ENCODE assay signal across 32 cellular contexts in genomic region chr15:75364881-75365280, GRCh38.
"Had no signal": no experiment of that assay in that cellular context is flagged by ENCODE, and none has a peak within 500 bp of the region (broad histone marks: within the 10 kb centered on the region; RNA-seq: fewer than 3 reads in every experiment).

No MANE protein-coding gene starts in this region.

- DNase-seq: activated B cell treated with CpG ODN at 0.5 μM for 24 hours; activated CD4-positive, alpha-beta memory T cell treated with anti-CD3 and anti-CD28 coated beads for 36 hours; activated CD4-positive, alpha-beta T cell treated with anti-CD3 and anti-CD28 coated beads for 4 hours; activated CD4-positive, alpha-beta T cell treated with anti-CD3 and anti-CD28 coated beads, Interleukin-2, amount 10 ng/mL, durations not matched to agents 24 days and 14 days; activated CD4-positive, alpha-beta T cell treated with anti-CD3 and anti-CD28 coated beads, Interleukin-2, amount 50 U/mL, for 1 hour; activated CD4-positive, alpha-beta T cell treated with anti-CD3 and anti-CD28 coated beads, Interleukin-2, amount 50 U/mL, for 4 hours; activated CD4-positive, CD25-positive, alpha-beta regulatory T cell treated with anti-CD3 and anti-CD28 coated beads, Interleukin-2, amount 50 U/mL, for 72 hours; activated CD8-positive, alpha-beta memory T cell treated with anti-CD3 and anti-CD28 coated beads, Interleukin-2, amount 50 U/mL, for 4 hours; activated CD8-positive, alpha-beta T cell treated with anti-CD3 and anti-CD28 coated beads for 36 hours; activated effector memory CD4-positive, alpha-beta T cell treated with Interleukin-2 at 50 U/mL for 16 hours; activated gamma-delta T cell; activated naive CD4-positive, alpha-beta T cell treated with anti-CD3 and anti-CD28 coated beads, Interleukin-2, amount 10 ng/mL, durations not matched to agents 7 days and 5 days; activated naive CD4-positive, alpha-beta T cell treated with Interleukin-2 at 50 U/mL for 16 hours; activated naive CD8-positive, alpha-beta T cell treated with anti-CD3 and anti-CD28 coated beads, Interleukin-2, amount 10 ng/mL, durations not matched to agents 7 days and 5 days; activated naive CD8-positive, alpha-beta T cell treated with anti-CD3 and anti-CD28 coated beads, Interleukin-2, amount 50 U/mL, for 24 hours; activated T-cell treated with anti-CD3 and anti-CD28 coated beads for 4 hours; activated T-cell treated with anti-CD3 and anti-CD28 coated beads, Interleukin-2, amount 50 U/mL, for 1 hour; activated T-cell treated with anti-CD3 and anti-CD28 coated beads, Interleukin-2, amount 50 U/mL, for 4 hours; activated T-cell treated with anti-CD3 and anti-CD28 coated beads, Interleukin-2, amount 50 U/mL, for 72 hours; amygdala; anterior cingulate cortex; caudate nucleus; T-cell; T-helper 17 cell had no signal

- H3K4me3 Mint-ChIP-seq: activated B cell treated with CpG ODN at 0.5 μM for 24 hours; activated CD4-positive, alpha-beta memory T cell treated with anti-CD3 and anti-CD28 coated beads for 36 hours; activated CD4-positive, alpha-beta T cell treated with anti-CD3 and anti-CD28 coated beads, Interleukin-2, amount 10 ng/mL, durations not matched to agents 24 days and 14 days; activated CD8-positive, alpha-beta T cell treated with anti-CD3 and anti-CD28 coated beads for 36 hours; activated naive CD4-positive, alpha-beta T cell treated with anti-CD3 and anti-CD28 coated beads, Interleukin-2, amount 10 ng/mL, durations not matched to agents 7 days and 5 days; activated naive CD4-positive, alpha-beta T cell treated with anti-CD3 and anti-CD28 coated beads, Interleukin-2, amount 50 U/mL, for 24 hours; activated naive CD8-positive, alpha-beta T cell; activated naive CD8-positive, alpha-beta T cell treated with anti-CD3 and anti-CD28 coated beads, Interleukin-2, amount 10 ng/mL, durations not matched to agents 7 days and 5 days; activated naive CD8-positive, alpha-beta T cell treated with anti-CD3 and anti-CD28 coated beads, Interleukin-2, amount 50 U/mL, for 24 hours; activated T-cell treated with anti-CD3 and anti-CD28 coated beads, Interleukin-2, amount 50 U/mL, for 4 hours; activated T-cell treated with anti-CD3 and anti-CD28 coated beads, Interleukin-2, amount 50 U/mL, for 72 hours; activated T-helper 1 cell treated with anti-CD3 and anti-CD28 coated beads, Interleukin-12 subunit alpha, Interleukin-12 subunit beta, Interleukin-2, Interleukin-4 antibody, amounts not matched to agents 30 ng/mL and 10 ng/mL and 1 ng/mL, durations not matched to agents 14 hours and 24 hours and 36 hours; central memory CD8-positive, alpha-beta T cell; T-cell; T-helper 17 cell had no signal

- H3K4me3 ChIP-seq: ascending aorta, cardiac muscle cell had no signal

- H3K27ac Mint-ChIP-seq: activated B cell treated with CpG ODN at 0.5 μM for 24 hours; activated CD4-positive, alpha-beta memory T cell treated with anti-CD3 and anti-CD28 coated beads for 36 hours; activated CD4-positive, alpha-beta T cell treated with anti-CD3 and anti-CD28 coated beads, Interleukin-2, amount 10 ng/mL, durations not matched to agents 24 days and 14 days; activated CD8-positive, alpha-beta T cell treated with anti-CD3 and anti-CD28 coated beads for 36 hours; activated naive CD4-positive, alpha-beta T cell treated with anti-CD3 and anti-CD28 coated beads, Interleukin-2, amount 10 ng/mL, durations not matched to agents 7 days and 5 days; activated naive CD4-positive, alpha-beta T cell treated with anti-CD3 and anti-CD28 coated beads, Interleukin-2, amount 50 U/mL, for 24 hours; activated naive CD8-positive, alpha-beta T cell; activated naive CD8-positive, alpha-beta T cell treated with anti-CD3 and anti-CD28 coated beads, Interleukin-2, amount 10 ng/mL, durations not matched to agents 7 days and 5 days; activated naive CD8-positive, alpha-beta T cell treated with anti-CD3 and anti-CD28 coated beads, Interleukin-2, amount 50 U/mL, for 24 hours; activated T-cell treated with anti-CD3 and anti-CD28 coated beads, Interleukin-2, amount 50 U/mL, for 72 hours; activated T-helper 1 cell treated with anti-CD3 and anti-CD28 coated beads, Interleukin-12 subunit alpha, Interleukin-12 subunit beta, Interleukin-2, Interleukin-4 antibody, amounts not matched to agents 30 ng/mL and 10 ng/mL and 1 ng/mL, durations not matched to agents 14 hours and 24 hours and 36 hours; activated T-helper 2 cell treated with anti-CD3 and anti-CD28 coated beads, Interferon-gamma antibody, Interleukin-2, Interleukin-4, amounts not matched to agents 10 μg/mL and 5 μg/mL and 100 μg/mL, durations not matched to agents 14 hours and 24 hours and 36 hours; brain; T-helper 17 cell had no signal

- H3K36me3 Mint-ChIP-seq: activated naive CD8-positive, alpha-beta T cell had no signal

- H3K27me3 Mint-ChIP-seq: activated B cell treated with CpG ODN at 0.5 μM for 24 hours; activated CD4-positive, alpha-beta memory T cell treated with anti-CD3 and anti-CD28 coated beads for 36 hours; activated CD4-positive, alpha-beta T cell treated with anti-CD3 and anti-CD28 coated beads, Interleukin-2, amount 10 ng/mL, durations not matched to agents 24 days and 14 days; activated CD8-positive, alpha-beta T cell treated with anti-CD3 and anti-CD28 coated beads for 36 hours; activated naive CD4-positive, alpha-beta T cell treated with anti-CD3 and anti-CD28 coated beads, Interleukin-2, amount 50 U/mL, for 24 hours; activated naive CD8-positive, alpha-beta T cell; activated naive CD8-positive, alpha-beta T cell treated with anti-CD3 and anti-CD28 coated beads, Interleukin-2, amount 10 ng/mL, durations not matched to agents 7 days and 5 days; activated naive CD8-positive, alpha-beta T cell treated with anti-CD3 and anti-CD28 coated beads, Interleukin-2, amount 50 U/mL, for 24 hours; brain; central memory CD8-positive, alpha-beta T cell; T-cell; T-helper 17 cell had no signal

- H3K27me3 ChIP-seq: ascending aorta, cardiac muscle cell had no signal

- H3K9me3 ChIP-seq: ascending aorta had no signal

- ATAC-seq: activated CD8-positive, alpha-beta T cell treated with anti-CD3 and anti-CD28 coated beads for 36 hours; activated naive CD8-positive, alpha-beta T cell treated with anti-CD3 and anti-CD28 coated beads, Interleukin-2, amount 50 U/mL, for 24 hours; activated T-cell treated with anti-CD3 and anti-CD28 coated beads, Interleukin-2, amount 50 U/mL, for 4 hours; activated T-cell treated with anti-CD3 and anti-CD28 coated beads, Interleukin-2, amount 50 U/mL, for 72 hours; T-cell; T-helper 17 cell had no signal

- H3K9me3 Mint-ChIP-seq: activated B cell treated with CpG ODN at 0.5 μM for 24 hours; activated CD4-positive, alpha-beta memory T cell treated with anti-CD3 and anti-CD28 coated beads for 36 hours; activated CD4-positive, alpha-beta T cell treated with anti-CD3 and anti-CD28 coated beads, Interleukin-2, amount 10 ng/mL, durations not matched to agents 24 days and 14 days; activated CD8-positive, alpha-beta T cell treated with anti-CD3 and anti-CD28 coated beads for 36 hours; activated naive CD4-positive, alpha-beta T cell treated with anti-CD3 and anti-CD28 coated beads, Interleukin-2, amount 10 ng/mL, durations not matched to agents 7 days and 5 days; activated naive CD4-positive, alpha-beta T cell treated with anti-CD3 and anti-CD28 coated beads, Interleukin-2, amount 50 U/mL, for 24 hours; activated naive CD8-positive, alpha-beta T cell treated with anti-CD3 and anti-CD28 coated beads, Interleukin-2, amount 10 ng/mL, durations not matched to agents 7 days and 5 days; activated naive CD8-positive, alpha-beta T cell treated with anti-CD3 and anti-CD28 coated beads, Interleukin-2, amount 50 U/mL, for 24 hours; activated T-cell treated with anti-CD3 and anti-CD28 coated beads, Interleukin-2, amount 50 U/mL, for 4 hours; activated T-cell treated with anti-CD3 and anti-CD28 coated beads, Interleukin-2, amount 50 U/mL, for 72 hours; activated T-helper 1 cell treated with anti-CD3 and anti-CD28 coated beads, Interleukin-12 subunit alpha, Interleukin-12 subunit beta, Interleukin-2, Interleukin-4 antibody, amounts not matched to agents 30 ng/mL and 10 ng/mL and 1 ng/mL, durations not matched to agents 14 hours and 24 hours and 36 hours; activated T-helper 2 cell treated with anti-CD3 and anti-CD28 coated beads, Interferon-gamma antibody, Interleukin-2, Interleukin-4, amounts not matched to agents 10 μg/mL and 5 μg/mL and 100 μg/mL, durations not matched to agents 14 hours and 24 hours and 36 hours; brain; central memory CD8-positive, alpha-beta T cell; T-cell had no signal
